In genomic region chr4:26779674-26780073, GRCh38 we compare ENCODE assay signal across 15 cellular contexts.
DNase-seq lines count a peak whose midpoint lies in the region; ATAC-seq and TF ChIP-seq lines count a peak whose summit lies in the region.
"Had no signal": no experiment of that assay in that cellular context is flagged by ENCODE, and none has a peak within 500 bp of the region (broad histone marks: within the 10 kb centered on the region; RNA-seq: fewer than 3 reads in every experiment).

No MANE protein-coding gene starts in this region.

- H3K36me3 ChIP-seq in RWPE2 (ENCODE audit: low read depth) (no peaks in the 10 kb centered on the region), fibroblast of lung (ENCODE audit: control insufficient read depth, insufficient read depth, low read length) (no peaks in the 10 kb centered on the region), suprapubic skin (no peaks in the 10 kb centered on the region), right lobe of liver (no peaks in the 10 kb centered on the region)

- H3K27me3 ChIP-seq in RWPE2 (ENCODE audit: insufficient read depth, poor library complexity, severe bottlenecking) (no peaks in the 10 kb centered on the region), fibroblast of lung (ENCODE audit: control insufficient read depth, insufficient read depth, low read length) (no peaks in the 10 kb centered on the region), suprapubic skin (no peaks in the 10 kb centered on the region), right lobe of liver (no peaks in the 10 kb centered on the region)
- H3K27me3 ChIP-seq: dorsolateral prefrontal cortex had no signal

- H3K4me2 ChIP-seq in fibroblast of lung (ENCODE audit: extremely low read depth, insufficient read depth, low read length) = no peak overlapping the region

- H3K79me2 ChIP-seq in fibroblast of lung (ENCODE audit: control insufficient read depth, insufficient read depth, low read length) = no peaks in the 10 kb centered on the region

- peaks cover 47% of the 10 kb centered on the region for H3K4me1 ChIP-seq in RWPE2 (ENCODE audit: insufficient read depth, poor library complexity, severe bottlenecking)
- H3K4me1 ChIP-seq in fibroblast of lung (ENCODE audit: control insufficient read depth, extremely low read depth, insufficient read depth, low read length) = no peaks in the 10 kb centered on the region
- peaks cover 27% of the 10 kb centered on the region for H3K4me1 ChIP-seq in suprapubic skin
- no peaks in the 10 kb centered on the region for H3K4me1 ChIP-seq in right lobe of liver

- no peak for DNase-seq in Right ventricle myocardium inferior (ENCODE audit: missing footprints)
- DNase-seq in cardiac septum (ENCODE audit: low spot score) = no peak
- DNase-seq in RWPE2 (ENCODE audit: low spot score) = peak; percentile 90
- peak; percentile 23 to 75 for DNase-seq in fibroblast of lung (ENCODE audit: low read depth in 2 of 2)
- DNase-seq in suprapubic skin (ENCODE audit: low spot score in 2 of 2) = no peak
- DNase-seq in right lobe of liver = no peak
- no peak for DNase-seq in KG1 (lab: John Stamatoyannopoulos, UW)
- DNase-seq in globus pallidus (ENCODE audit: low spot score) = no peak
- DNase-seq: activated CD4-positive, alpha-beta memory T cell treated with anti-CD3 and anti-CD28 coated beads, Interleukin-2, amount 10 ng/mL, durations not matched to agents 7 days and 5 days; activated naive CD4-positive, alpha-beta T cell; GDM1; NCI-H1436; retina; T-helper 17 cell had no signal

- H3K27ac ChIP-seq in RWPE2 (ENCODE audit: poor library complexity, severe bottlenecking) (peak overlapping the region; percentile 96), fibroblast of lung (ENCODE audit: insufficient read depth, low read length) (no peak overlapping the region), suprapubic skin (peak overlapping the region; percentile 76), right lobe of liver (no peak overlapping the region)
- H3K27ac ChIP-seq: dorsolateral prefrontal cortex had no signal

- H2AFZ ChIP-seq in fibroblast of lung (ENCODE audit: low read length) = no peak overlapping the region

- TF ChIP-seq EP300 in suprapubic skin (IDR thresholded peaks at IDR 0.05) = no peak

- no peak overlapping the region for H3K4me3 ChIP-seq in RWPE2 (ENCODE audit: severe bottlenecking)
- H3K4me3 ChIP-seq in fibroblast of lung (replicated peaks in 1 of 4; ENCODE audit: control extremely low read depth in 1 of 4, insufficient read depth in 1 of 4, low read depth in 3 of 4, low read length in 4 of 4) = no peak overlapping the region
- H3K4me3 ChIP-seq in suprapubic skin = no peak overlapping the region
- H3K4me3 ChIP-seq in right lobe of liver = no peak overlapping the region
- H3K4me3 ChIP-seq: dorsolateral prefrontal cortex had no signal

- no peak overlapping the region for H3K9ac ChIP-seq in fibroblast of lung (ENCODE audit: insufficient read depth, low read length)

- 23% methylated on average over 2 of the region's 2 CpGs for WGBS in suprapubic skin
- WGBS in right lobe of liver (ENCODE audit: insufficient coverage, low coverage, low lambda C conversion rate, missing lambda C conversion rate) = 80% methylated on average over 2 of the region's 2 CpGs

- intact Hi-C loops in Right ventricle myocardium inferior (cut with DNase I) (loop anchor here (1.0 kb wide), 1 partner anchor 57 kb away; no protein-coding TSS in a partner anchor), cardiac septum (cut with DNase I) (loop anchor here (10.0 kb wide), 1 partner anchor 215 kb away; no protein-coding TSS in a partner anchor), right lobe of liver (cut with DNase I) (no loop called here)

- peak; percentile 81 for ATAC-seq in Right ventricle myocardium inferior
- peak; percentile 78 for ATAC-seq in RWPE2 (ENCODE audit: low read depth)
- no peak for ATAC-seq in right lobe of liver
- ATAC-seq: T-helper 17 cell had no signal

- TF ChIP-seq POLR2A in suprapubic skin (IDR thresholded peaks at IDR 0.05) (no peak), right lobe of liver (IDR thresholded peaks at IDR 0.05) (no peak)

- TF ChIP-seq CTCF in RWPE2 (IDR thresholded peaks at IDR 0.05; ENCODE audit: poor library complexity, severe bottlenecking) (no peak), fibroblast of lung (conservative IDR thresholded peaks at IDR 0.05 in 1 of 2, IDR thresholded peaks at IDR 0.05 in 1 of 2; ENCODE audit: low read depth in 1 of 2, low read length in 2 of 2) (no peak), suprapubic skin (IDR thresholded peaks at IDR 0.05) (no peak), right lobe of liver (IDR thresholded peaks at IDR 0.05) (no peak)

- H4K20me1 ChIP-seq in fibroblast of lung (ENCODE audit: control insufficient read depth, extremely low read depth, insufficient read depth, low read length) = no peaks in the 10 kb centered on the region

- no peaks in the 10 kb centered on the region for H3K9me3 ChIP-seq in RWPE2 (ENCODE audit: severe bottlenecking)
- H3K9me3 ChIP-seq in fibroblast of lung (ENCODE audit: control insufficient read depth, insufficient read depth, low read depth, low read length) = no peaks in the 10 kb centered on the region
- H3K9me3 ChIP-seq in suprapubic skin = no peaks in the 10 kb centered on the region
- no peaks in the 10 kb centered on the region for H3K9me3 ChIP-seq in right lobe of liver

Comparison
In these comparisons a context has a peak if more than half of its experiments do, and no peak if none do; other contexts are left out.
1. ATAC-seq: peak in Right ventricle myocardium inferior (single experiment) and RWPE2 (single experiment); none in right lobe of liver (0 of 4).
2. DNase-seq: peak in RWPE2 (single experiment) and fibroblast of lung (2 of 2); none in Right ventricle myocardium inferior (single experiment), cardiac septum (single experiment), suprapubic skin (0 of 2), right lobe of liver (0 of 3), KG1 (single experiment) and globus pallidus (single experiment).
3. H3K27ac ChIP-seq: peak in RWPE2 (single experiment) and suprapubic skin (single experiment); none in fibroblast of lung (single experiment) and right lobe of liver (0 of 3).
4. intact Hi-C loops: an anchor here in Right ventricle myocardium inferior (1.0 kb wide) and cardiac septum (10.0 kb wide); none called in right lobe of liver.